10 cellular contexts compared by ENCODE assay signal in the genomic region with DNA sequence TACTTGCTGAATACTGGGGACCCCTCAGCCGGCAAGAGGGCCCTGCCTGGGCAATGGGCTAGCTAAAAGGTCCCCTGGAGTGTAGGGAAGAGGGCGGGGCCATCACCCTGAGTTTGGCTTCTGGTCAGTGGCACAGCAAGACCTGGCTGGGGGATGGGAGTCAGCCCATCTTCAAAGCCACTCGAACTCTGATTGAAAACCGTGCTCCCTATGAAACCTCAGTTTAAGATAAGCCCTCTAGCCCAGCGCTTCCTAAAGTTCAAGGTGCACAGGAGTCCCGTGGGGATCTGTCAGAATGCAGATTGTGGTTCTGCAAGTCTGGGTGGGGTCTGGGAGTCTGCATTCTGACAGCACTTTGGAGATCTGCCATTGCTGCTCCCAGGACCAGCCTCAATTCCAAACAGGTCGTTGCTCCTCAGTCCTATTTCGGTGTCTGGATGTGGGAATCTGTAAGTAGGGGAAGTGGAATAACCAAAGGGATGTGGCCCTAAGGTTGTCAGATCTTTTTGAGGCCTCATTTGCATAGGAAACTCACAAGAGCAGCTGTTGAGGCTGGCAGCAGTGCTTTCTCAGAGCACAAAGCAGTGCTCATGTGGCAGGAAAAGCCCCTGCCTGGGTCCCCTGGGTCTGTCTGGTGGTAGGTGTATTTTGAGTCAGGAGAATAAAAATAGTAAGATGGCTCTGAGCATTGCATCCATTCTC.
DNase-seq lines count a peak whose midpoint lies in the region; ATAC-seq, FAIRE-seq and TF ChIP-seq lines count a peak whose summit lies in the region.
"Had no signal": no experiment of that assay in that cellular context is flagged by ENCODE, and none has a peak within 500 bp of the region (broad histone marks: within the 10 kb centered on the region; RNA-seq: fewer than 3 reads in every experiment).

No MANE protein-coding gene starts in this region.

- intact Hi-C loops in HepG2 (cut with micrococcal nuclease; ENCODE audit: unreplicated experiment) (no loop called here), right lobe of liver (cut with DNase I) (no loop called here)

- POLR2A ChIA-PET in HepG2 (lab: Yijun Ruan, JAX) = no interaction called here

- CTCF ChIA-PET in HepG2 (lab: Yijun Ruan, JAX; ENCODE audit: low intra/inter-chr PET ratio, low total read pairs) = no interaction called here

- BruUV-seq in HepG2 (replicated peaks; lab: Mats Ljungman, UMichigan) = no TSS peak

- no peaks in the 10 kb centered on the region for H3K36me3 ChIP-seq in HepG2 (replicated peaks in 1 of 2; ENCODE audit: control insufficient read depth in 1 of 2, insufficient read depth in 2 of 2, low read length in 2 of 2)
- H3K36me3 ChIP-seq in right lobe of liver = no peaks in the 10 kb centered on the region
- H3K36me3 ChIP-seq in osteoblast (ENCODE audit: insufficient read depth, low read length) = no peaks in the 10 kb centered on the region

- H3K9me3 ChIP-seq in HepG2 (ENCODE audit: low read length) (no peaks in the 10 kb centered on the region), right lobe of liver (no peaks in the 10 kb centered on the region), osteoblast (ENCODE audit: low read depth, low read length) (no peaks in the 10 kb centered on the region)
- H3K9me3 ChIP-seq: A549 had no signal

- peak; percentile 38 for DNase-seq in HepG2 (ENCODE audit: low spot score)
- no peak for DNase-seq in right lobe of liver
- no peak for DNase-seq in osteoblast (ENCODE audit: insufficient read length, low spot score, missing footprints)
- DNase-seq in activated T-cell treated with anti-CD3 and anti-CD28 coated beads, Interleukin-2, amount 50 U/mL, for 48 hours = no peak
- DNase-seq in stimulated activated CD8-positive, alpha-beta memory T cell treated with anti-CD3 and anti-CD28 coated beads, Interleukin-4, amount 100 ng/mL, for 48 hours = no peak
- no peak for DNase-seq in mesenteric fat pad (ENCODE audit: low spot score)
- DNase-seq: activated CD4-positive, alpha-beta T cell treated with anti-CD3 and anti-CD28 coated beads for 48 hours had no signal

- no peak overlapping the region for H2AFZ ChIP-seq in HepG2 (ENCODE audit: low read length)
- no peak overlapping the region for H2AFZ ChIP-seq in osteoblast (ENCODE audit: low read length)

- H3K79me2 ChIP-seq in HepG2 (ENCODE audit: insufficient read depth, low read length) = no peaks in the 10 kb centered on the region
- no peaks in the 10 kb centered on the region for H3K79me2 ChIP-seq in osteoblast (ENCODE audit: insufficient read depth, low read length)

- TF ChIP-seq POLR2A in HepG2 (IDR thresholded peaks at IDR 0.05; ENCODE audit: insufficient read depth in 1 of 2, low read depth in 2 of 2, low read length in 2 of 2) (no peak), right lobe of liver (IDR thresholded peaks at IDR 0.05) (no peak)

- no peaks in the 10 kb centered on the region for H3K27me3 ChIP-seq in HepG2 (ENCODE audit: control insufficient read depth in 1 of 2, insufficient read depth in 2 of 2, low read length in 2 of 2)
- H3K27me3 ChIP-seq in right lobe of liver = no peaks in the 10 kb centered on the region
- no peaks in the 10 kb centered on the region for H3K27me3 ChIP-seq in osteoblast (ENCODE audit: insufficient read depth, low read length)

- in situ Hi-C loops in HepG2 (cut with HindIII; ENCODE audit: extremely low pct_ligation_motif_present, low pct_unique_long_range_greater_than_20kb) = no loop called here

- TF ChIP-seq RAD21 in HepG2 (CRISPR knock-in tag; IDR thresholded peaks at IDR 0.05) = no peak

- no peak overlapping the region for H3K4me3 ChIP-seq in HepG2 (replicated peaks in 1 of 3; ENCODE audit: insufficient read depth in 1 of 3, low read depth in 2 of 3, low read length in 3 of 3)
- H3K4me3 ChIP-seq in right lobe of liver = no peak overlapping the region
- no peak overlapping the region for H3K4me3 ChIP-seq in osteoblast (ENCODE audit: insufficient read depth, low read length)
- H3K4me3 ChIP-seq: A549 had no signal

- WGBS in HepG2 (ENCODE audit: low lambda C conversion rate) = 36% methylated on average over 8 of the region's 8 CpGs
- WGBS in right lobe of liver (ENCODE audit: insufficient coverage, low coverage, low lambda C conversion rate, missing lambda C conversion rate) = 66% methylated on average over 4 of the region's 8 CpGs

- no peak overlapping the region for H3K9ac ChIP-seq in HepG2 (ENCODE audit: insufficient read depth, low read depth, low read length)

- FAIRE-seq in HepG2 (lab: Jason Lieb, UNC) = no peak
- FAIRE-seq: A549 had no signal

- H4K20me1 ChIP-seq in HepG2 (ENCODE audit: insufficient read depth, low read length) = no peaks in the 10 kb centered on the region
- no peaks in the 10 kb centered on the region for H4K20me1 ChIP-seq in osteoblast (ENCODE audit: insufficient read depth, low read length)

- no peak for TF ChIP-seq EP300 in HepG2 (IDR thresholded peaks at IDR 0.05; ENCODE audit: low read depth in 2 of 2, low read length in 2 of 2)
- no peak for TF ChIP-seq EP300 in HepG2 (CRISPR knock-in tag; IDR thresholded peaks at IDR 0.05; ENCODE audit: borderline replicate concordance)

- ATAC-seq in HepG2 = peak; percentile 35
- ATAC-seq in right lobe of liver = no peak
- peak; percentile 96 for ATAC-seq in HG02642 (IDR thresholded peaks at IDR 0.05; ENCODE audit: poor library complexity, unreplicated experiment)
- peak; percentile 94 for ATAC-seq in HG03520 (IDR thresholded peaks at IDR 0.05; ENCODE audit: unreplicated experiment)
- ATAC-seq: A549 had no signal

- H3K4me2 ChIP-seq in HepG2 (ENCODE audit: low read depth, low read length) (no peak overlapping the region), osteoblast (ENCODE audit: insufficient read depth, low read length) (no peak overlapping the region)
- H3K4me2 ChIP-seq: A549 had no signal

- H3K27ac ChIP-seq in HepG2 (ENCODE audit: extremely low read length, insufficient read depth, low read length) (no peak overlapping the region), right lobe of liver (no peak overlapping the region), osteoblast (ENCODE audit: low read depth, low read length) (no peak overlapping the region)
- H3K27ac ChIP-seq: A549 had no signal

- TF ChIP-seq CTCF in HepG2 (CRISPR knock-in tag; IDR thresholded peaks at IDR 0.05) = no peak
- no peak for TF ChIP-seq CTCF in right lobe of liver (IDR thresholded peaks at IDR 0.05)
- no peak for TF ChIP-seq CTCF in osteoblast (IDR thresholded peaks at IDR 0.05; ENCODE audit: extremely low read depth, low read depth, low read length)

- peaks cover 22% of the 10 kb centered on the region for H3K4me1 ChIP-seq in HepG2 (ENCODE audit: insufficient read depth, low read length)
- no peaks in the 10 kb centered on the region for H3K4me1 ChIP-seq in right lobe of liver
- H3K4me1 ChIP-seq in osteoblast (ENCODE audit: insufficient read depth, low read length) = no peaks in the 10 kb centered on the region
- H3K4me1 ChIP-seq: A549 had no signal

TF ChIP-seq in HepG2, 621 proteins besides CTCF, POLR2A, EP300 and RAD21:
- TF ChIP-seq ZSCAN25 (CRISPR knock-in tag; IDR thresholded peaks at IDR 0.05) = 0 out of 2 replicates have a peak, but pooled peaks have one; percentile 33
- TF ChIP-seq ZNF766 (CRISPR knock-in tag; IDR thresholded peaks at IDR 0.05; ENCODE audit: borderline replicate concordance) = peak; percentile 32; the same call in 1 of the 2 replicates
- 0 out of 2 replicates have a peak, but pooled peaks have one; percentile 42 for TF ChIP-seq HNF4A (CRISPR knock-in tag; IDR thresholded peaks at IDR 0.05)
- no peak for TF ChIP-seq RAD51 (IDR thresholded peaks at IDR 0.05; ENCODE audit: borderline replicate concordance)
- no peak for TF ChIP-seq TEAD2 (CRISPR knock-in tag; IDR thresholded peaks at IDR 0.05)
- peak; percentile 94 for TF ChIP-seq ZNF263 (CRISPR knock-in tag; IDR thresholded peaks at IDR 0.05)
- TF ChIP-seq NCOR1 (IDR thresholded peaks at IDR 0.05; ENCODE audit: borderline replicate concordance, low read length) = no peak
- no peak for TF ChIP-seq ZNF460 (CRISPR knock-in tag; IDR thresholded peaks at IDR 0.05; ENCODE audit: borderline replicate concordance)
TF ChIP-seq in HepG2: peak in this region for 4.

Comparison
In these comparisons a context has a peak if more than half of its experiments do, and no peak if none do; other contexts are left out.
1. ATAC-seq: peak in HepG2 (single experiment), HG02642 (single experiment) and HG03520 (single experiment); none in right lobe of liver (0 of 4).